ENCODE assay signal across 9 cellular contexts in the genomic region with DNA sequence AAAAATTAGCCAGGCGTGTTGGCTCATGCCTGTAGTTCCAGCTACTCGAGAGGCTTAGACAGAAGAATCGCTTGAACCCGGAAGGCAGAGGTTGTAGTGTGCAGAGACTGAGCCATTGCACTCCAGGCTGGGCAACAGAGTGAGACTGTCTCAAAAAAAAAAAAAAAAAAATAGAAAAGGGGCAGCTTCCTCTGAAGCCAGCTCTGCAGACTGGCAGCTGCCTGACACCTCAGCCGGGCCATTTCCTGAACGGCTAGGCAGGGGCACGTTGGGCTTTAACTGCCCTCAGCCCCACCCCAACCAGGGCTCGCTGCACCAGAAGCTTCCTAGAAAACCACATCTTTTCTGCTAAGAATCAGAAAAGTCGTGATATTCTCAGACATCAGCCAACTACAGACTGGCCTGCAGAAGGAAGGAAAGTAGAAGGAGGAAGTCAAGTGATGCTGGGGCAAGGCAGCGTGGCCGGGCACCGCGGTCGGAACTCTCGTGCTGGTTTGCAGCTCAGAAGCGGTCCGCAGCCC. TPM values are rescaled to one million over a fixed set of nuclear protein-coding genes. Genes with fewer than 3 reads are reported as not detected.
DNase-seq lines count a peak whose midpoint lies in the region; ATAC-seq, FAIRE-seq and TF ChIP-seq lines count a peak whose summit lies in the region.
"Had no signal": no experiment of that assay in that cellular context is flagged by ENCODE, and none has a peak within 500 bp of the region (broad histone marks: within the 10 kb centered on the region; RNA-seq: fewer than 3 reads in every experiment).

No MANE protein-coding gene starts in this region.

- H3K4me3 ChIP-seq in lung = no peak overlapping the region

- no peaks in the 10 kb centered on the region for H3K36me3 ChIP-seq in lung (ENCODE audit: control insufficient read depth in 2 of 2, insufficient read depth in 2 of 2, low read length in 2 of 2)

- no peaks in the 10 kb centered on the region for H3K9me3 Mint-ChIP-seq in activated CD4-positive, alpha-beta memory T cell treated with anti-CD3 and anti-CD28 coated beads, Interleukin-2, amount 10 ng/mL, durations not matched to agents 7 days and 5 days

- no peaks in the 10 kb centered on the region for H3K27me3 ChIP-seq in lung (ENCODE audit: control insufficient read depth, insufficient read depth)

- peaks cover 33% of the 10 kb centered on the region for H3K4me1 Mint-ChIP-seq in activated CD4-positive, alpha-beta memory T cell treated with anti-CD3 and anti-CD28 coated beads, Interleukin-2, amount 10 ng/mL, durations not matched to agents 7 days and 5 days

- DNase-seq in GM19239 (ENCODE audit: insufficient read length, low spot score) (peak; percentile 50), lung (ENCODE audit: low spot score) (no peak), HuH-7.5 (ENCODE audit: low spot score) (no peak), NCI-H1694 (lab: John Stamatoyannopoulos, UW) (no peak), NCI-H345 (lab: John Stamatoyannopoulos, UW) (no peak)
- peak; percentile 83 for DNase-seq in activated CD4-positive, alpha-beta memory T cell treated with anti-CD3 and anti-CD28 coated beads, Interleukin-2, amount 10 ng/mL, durations not matched to agents 7 days and 5 days

- TF ChIP-seq CTCF in lung (IDR thresholded peaks at IDR 0.05; ENCODE audit: control extremely low read depth, extremely low read depth) = no peak

- peak overlapping the region; percentile 89 for H3K27ac Mint-ChIP-seq in activated CD4-positive, alpha-beta memory T cell treated with anti-CD3 and anti-CD28 coated beads, Interleukin-2, amount 10 ng/mL, durations not matched to agents 7 days and 5 days

- H3K36me3 Mint-ChIP-seq in activated CD4-positive, alpha-beta memory T cell treated with anti-CD3 and anti-CD28 coated beads, Interleukin-2, amount 10 ng/mL, durations not matched to agents 7 days and 5 days (ENCODE audit: low read depth) = no peaks in the 10 kb centered on the region

- H3K27ac ChIP-seq in lung (ENCODE audit: low read depth in 1 of 2, low read length in 1 of 2) = no peak overlapping the region
- H3K27ac ChIP-seq: KMS-11 had no signal

- no peaks in the 10 kb centered on the region for H3K9me3 ChIP-seq in lung (ENCODE audit: control insufficient read depth in 2 of 2, insufficient read depth in 1 of 2, low read length in 1 of 2)

- ATAC-seq in HG03378 (IDR thresholded peaks at IDR 0.05; ENCODE audit: unreplicated experiment) (peak; percentile 76), lung (ENCODE audit: insufficient read depth, low FRiP score) (peak; percentile 44), HG02571 (IDR thresholded peaks at IDR 0.05; ENCODE audit: unreplicated experiment) (no peak)

- FAIRE-seq in GM19239 (lab: Jason Lieb, UNC) = no peak

- no peaks in the 10 kb centered on the region for H3K27me3 Mint-ChIP-seq in activated CD4-positive, alpha-beta memory T cell treated with anti-CD3 and anti-CD28 coated beads, Interleukin-2, amount 10 ng/mL, durations not matched to agents 7 days and 5 days

- POLR2A ChIA-PET in activated CD4-positive, alpha-beta memory T cell treated with anti-CD3 and anti-CD28 coated beads, Interleukin-2, amount 10 ng/mL, durations not matched to agents 7 days and 5 days (lab: Charles Lee) = interaction anchor here (0.8 to 2.4 kb wide), 6 partner anchors 8 to 56 kb away, joined by 3 to 15 read pairs (median 3); a partner anchor contains a TSS

- 27 to 55% methylated on average over 17 of the region's 17 CpGs for WGBS in lung, 2 donors

- no peaks in the 10 kb centered on the region for H3K4me1 ChIP-seq in lung (ENCODE audit: control insufficient read depth in 2 of 2, insufficient read depth in 2 of 2, low read length in 2 of 2)

- CTCF ChIA-PET in activated CD4-positive, alpha-beta memory T cell treated with anti-CD3 and anti-CD28 coated beads, Interleukin-2, amount 10 ng/mL, durations not matched to agents 7 days and 5 days (lab: Charles Lee) = interaction anchor here (0.7 to 2.7 kb wide), 5 partner anchors 9 to 420 kb away, joined by 3 to 16 read pairs (median 4); a partner anchor contains a TSS

- H3K4me3 Mint-ChIP-seq in activated CD4-positive, alpha-beta memory T cell treated with anti-CD3 and anti-CD28 coated beads, Interleukin-2, amount 10 ng/mL, durations not matched to agents 7 days and 5 days = peak overlapping the region; percentile 41

RNA-seq across cellular contexts. Expression of a gene that starts 38.0 kb away (rescaled TPM):
- 10 to 100 TPM; 25.4 to 33.7 TPM for total RNA-seq in activated CD4-positive, alpha-beta memory T cell treated with anti-CD3 and anti-CD28 coated beads, Interleukin-2, amount 10 ng/mL, durations not matched to agents 7 days and 5 days
- total RNA-seq in lung = 10 to 100 TPM; 25.5 to 33.3 TPM
- 10 to 100 TPM; 17.5 to 22.3 TPM for polyA plus RNA-seq in lung

Comparison
In these comparisons a context has a peak if more than half of its experiments do, and no peak if none do; other contexts are left out.
1. DNase-seq: peak in GM19239 (single experiment) and activated CD4-positive, alpha-beta memory T cell treated with anti-CD3 and anti-CD28 coated beads, Interleukin-2, amount 10 ng/mL, durations not matched to agents 7 days and 5 days (single experiment); none in lung (single experiment), HuH-7.5 (single experiment), NCI-H1694 (single experiment) and NCI-H345 (single experiment).